11 cellular contexts compared by ENCODE assay signal in genomic region chr17:77842148-77842905, GRCh38.
DNase-seq lines count a peak whose midpoint lies in the region; ATAC-seq and TF ChIP-seq lines count a peak whose summit lies in the region.
"Had no signal": no experiment of that assay in that cellular context is flagged by ENCODE, and none has a peak within 500 bp of the region (broad histone marks: within the 10 kb centered on the region; RNA-seq: fewer than 3 reads in every experiment).

No MANE protein-coding gene starts in this region.

- H3F3A ChIP-seq in SK-N-SH (replicated peaks; ENCODE audit: insufficient read depth) = peaks cover 4% of the 10 kb centered on the region

- H3K27me3 ChIP-seq in SK-N-SH (ENCODE audit: insufficient read depth) (no peaks in the 10 kb centered on the region), transverse colon (no peaks in the 10 kb centered on the region), breast epithelium (no peaks in the 10 kb centered on the region)
- H3K27me3 ChIP-seq: ovary, tibial artery had no signal

- peak overlapping the region; percentile 60; the same call in 1 of the 2 replicates for H2AFZ ChIP-seq in SK-N-SH (ENCODE audit: low read depth)

- H3K9me2 ChIP-seq in SK-N-SH = no peaks in the 10 kb centered on the region

- TF ChIP-seq POLR2A in transverse colon (IDR thresholded peaks at IDR 0.05) (no peak), breast epithelium (IDR thresholded peaks at IDR 0.05) (no peak)

- intact Hi-C loops in transverse colon (cut with DNase I; ENCODE audit: low total_unique reads) (no loop called here), breast epithelium (cut with DNase I; ENCODE audit: low total_unique reads) (loop anchor here (10.0 kb wide), 1 partner anchor 868 kb away; no protein-coding TSS in a partner anchor)

- CTCF ChIA-PET in SK-N-SH (lab: Yijun Ruan, JAX) = interaction anchor here (1.4 to 1.5 kb wide), 2 partner anchors 73 to 300 kb away, joined by 3 read pairs; no protein-coding TSS in a partner anchor

- TF ChIP-seq EP300 in SK-N-SH (IDR thresholded peaks at IDR 0.05; ENCODE audit: borderline replicate concordance in 1 of 2, low read depth in 1 of 2, low read length in 1 of 2) = no peak
- no peak for TF ChIP-seq EP300 in transverse colon (IDR thresholded peaks at IDR 0.05; ENCODE audit: low read depth)

- TF ChIP-seq CTCF in SK-N-SH (IDR thresholded peaks at IDR 0.05) (no peak), fibroblast of the aortic adventitia (IDR thresholded peaks at IDR 0.05; ENCODE audit: insufficient read depth, low read length) (no peak), transverse colon (IDR thresholded peaks at IDR 0.05) (no peak), breast epithelium (IDR thresholded peaks at IDR 0.05) (no peak)

- peaks cover 0 to 14% of the 10 kb centered on the region in 2 experiments; a peak in 3 of 4 replicates for H3K4me1 ChIP-seq in SK-N-SH (ENCODE audit: control insufficient read depth in 1 of 2, insufficient read depth in 2 of 2, low read depth in 1 of 2, low read length in 1 of 2)
- H3K4me1 ChIP-seq in transverse colon = peaks cover 0 to 25% (median 19%) of the 10 kb centered on the region in 4 donors
- no peaks in the 10 kb centered on the region for H3K4me1 ChIP-seq in breast epithelium

- no peaks in the 10 kb centered on the region for H3K36me3 ChIP-seq in SK-N-SH (replicated peaks in 1 of 2; ENCODE audit: control insufficient read depth in 1 of 2, insufficient read depth in 2 of 2, low read length in 1 of 2)
- H3K36me3 ChIP-seq in transverse colon = no peaks in the 10 kb centered on the region
- H3K36me3 ChIP-seq in breast epithelium = no peaks in the 10 kb centered on the region
- H3K36me3 ChIP-seq: ovary, tibial artery had no signal

- H3K27ac ChIP-seq in SK-N-SH (ENCODE audit: low read depth in 2 of 2, low read length in 1 of 2) = peak overlapping the region in 1 of 2 experiments; percentile 5; a peak in 1 of 4 replicates
- H3K27ac ChIP-seq in transverse colon = peak overlapping the region in 2 of 4 donors; percentile 23 to 60
- no peak overlapping the region for H3K27ac ChIP-seq in breast epithelium
- H3K27ac ChIP-seq: ovary, SK-N-MC, tibial artery had no signal

- DNase-seq in stimulated activated CD4-positive, alpha-beta T cell treated with anti-CD3 and anti-CD28 coated beads, Interleukin-15, amount 100 ng/mL, for 24 hours = peak; percentile 51
- DNase-seq in stimulated activated CD4-positive, alpha-beta T cell treated with anti-CD3 and anti-CD28 coated beads, Interleukin-4, amount 100 ng/mL, for 4 hours = no peak
- DNase-seq in SK-N-SH (no peak), fibroblast of the aortic adventitia (ENCODE audit: low read depth) (peak; percentile 36), transverse colon (peak; percentile 29), breast epithelium (ENCODE audit: low spot score in 2 of 2) (no peak), activated gamma-delta T cell treated with Interleukin-2 at 50 U/mL for 16 hours (no peak)

- POLR2A ChIA-PET in SK-N-SH (lab: Yijun Ruan, JAX) = no interaction called here

- WGBS in SK-N-SH (ENCODE audit: low lambda C conversion rate) = 86% methylated on average over 11 of the region's 11 CpGs
- 59% methylated on average over 11 of the region's 11 CpGs; no CpG with 5 or more reads in 1 of the 2 donors for WGBS in transverse colon (ENCODE audit: low coverage in 1 of 2), 2 donors

- H3K9me3 ChIP-seq in SK-N-SH (no peaks in the 10 kb centered on the region), transverse colon (no peaks in the 10 kb centered on the region), breast epithelium (peaks cover 0 to 3% of the 10 kb centered on the region in 2 donors)
- H3K9me3 ChIP-seq: ovary, tibial artery had no signal

- ATAC-seq in HG03108 (IDR thresholded peaks at IDR 0.05; ENCODE audit: unreplicated experiment) = no peak

- peak overlapping the region; percentile 41 for H3K4me2 ChIP-seq in SK-N-SH

- H4K20me1 ChIP-seq in SK-N-SH (ENCODE audit: insufficient read depth) = no peaks in the 10 kb centered on the region

- in situ Hi-C loops in transverse colon (cut with MboI; ENCODE audit: low pct_ligation_motif_present in 1 of 4, low pct_unique_long_range_greater_than_20kb in 1 of 4, low sequenced_read_pairs in 3 of 4) = no loop called here

- H3K79me2 ChIP-seq in SK-N-SH (ENCODE audit: insufficient read depth) = no peaks in the 10 kb centered on the region

- no peak for TF ChIP-seq RAD21 in SK-N-SH (IDR thresholded peaks at IDR 0.05; ENCODE audit: low read length)

- H3K9ac ChIP-seq in SK-N-SH = no peak overlapping the region

- H3K4me3 ChIP-seq in SK-N-SH (ENCODE audit: low read depth in 2 of 2, low read length in 1 of 2) (no peak overlapping the region), fibroblast of the aortic adventitia (ENCODE audit: low read depth, low read length) (no peak overlapping the region), transverse colon (no peak overlapping the region), breast epithelium (no peak overlapping the region)
- H3K4me3 ChIP-seq: ovary, SK-N-MC, tibial artery had no signal

TF ChIP-seq in SK-N-SH, 30 proteins besides CTCF, POLR2A, EP300 and RAD21 (continues in another document):
- TF ChIP-seq REST (IDR thresholded peaks at IDR 0.05; ENCODE audit: low read depth, low read length) (no peak), SMC3 (IDR thresholded peaks at IDR 0.05; ENCODE audit: low read depth, low read length) (no peak), CHD2 (IDR thresholded peaks at IDR 0.05; ENCODE audit: low read length, partially characterized antibody) (no peak), GABPA (IDR thresholded peaks at IDR 0.05; ENCODE audit: low read depth) (no peak), FOSL2 (IDR thresholded peaks at IDR 0.05; ENCODE audit: borderline replicate concordance, low read depth) (peak; percentile 90), PBX3 (IDR thresholded peaks at IDR 0.05) (no peak), NRF1 (IDR thresholded peaks at IDR 0.05; ENCODE audit: low read depth, low read length) (no peak), USF2 (IDR thresholded peaks at IDR 0.05; ENCODE audit: borderline replicate concordance, low read depth, low read length) (no peak), POLR2AphosphoS5 (IDR thresholded peaks at IDR 0.05; ENCODE audit: low read depth, low read length) (no peak), ZBTB33 (IDR thresholded peaks at IDR 0.05; ENCODE audit: borderline replicate concordance, low read depth) (no peak)

Comparison
In these comparisons a context has a peak if more than half of its experiments do, and no peak if none do; other contexts are left out.
1. DNase-seq: peak in stimulated activated CD4-positive, alpha-beta T cell treated with anti-CD3 and anti-CD28 coated beads, Interleukin-15, amount 100 ng/mL, for 24 hours (single experiment), fibroblast of the aortic adventitia (single experiment) and transverse colon (single experiment); none in stimulated activated CD4-positive, alpha-beta T cell treated with anti-CD3 and anti-CD28 coated beads, Interleukin-4, amount 100 ng/mL, for 4 hours (0 of 2), SK-N-SH (single experiment), breast epithelium (0 of 2) and activated gamma-delta T cell treated with Interleukin-2 at 50 U/mL for 16 hours (single experiment).